Comparison of ENCODE assay signal across 13 cellular contexts in the genomic region with DNA sequence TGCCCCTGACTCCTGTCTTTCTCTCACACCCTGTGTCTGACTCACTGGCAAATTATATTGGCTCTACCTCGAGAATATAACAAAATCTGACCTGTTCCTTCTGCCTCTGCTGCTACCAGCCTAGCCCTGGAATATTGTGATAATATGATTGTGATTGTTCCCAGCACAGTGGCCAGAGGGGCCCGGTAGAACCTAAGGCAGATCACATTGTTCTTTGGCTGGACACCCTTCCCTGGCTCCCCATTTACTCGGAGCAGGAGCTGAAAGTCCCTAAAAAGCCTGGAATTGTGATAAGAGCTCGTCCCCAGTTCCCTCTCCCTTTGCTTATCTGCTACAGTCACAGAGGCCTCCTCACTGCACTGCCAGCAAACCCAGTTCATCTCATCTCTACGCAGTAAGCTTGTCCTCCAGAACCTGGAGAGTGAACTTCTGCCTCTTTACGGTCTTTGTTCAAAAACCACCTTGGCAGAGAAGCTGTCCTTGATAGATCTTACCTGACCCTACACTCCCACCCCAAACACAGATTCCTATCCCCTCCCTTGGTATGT. TPM values are rescaled to one million over a fixed set of nuclear protein-coding genes. Genes with fewer than 3 reads are reported as not detected.
"Had no signal": no experiment of that assay in that cellular context is flagged by ENCODE, and none has a peak within 500 bp of the region (broad histone marks: within the 10 kb centered on the region; RNA-seq: fewer than 3 reads in every experiment).

No MANE protein-coding gene starts in this region.

- H3K27ac ChIP-seq: foreskin keratinocyte, right lobe of liver had no signal

- DNase-seq: activated CD4-positive, CD25-positive, alpha-beta regulatory T cell treated with anti-CD3 and anti-CD28 coated beads, Interleukin-2, amount 50 U/mL, for 72 hours; activated CD8-positive, alpha-beta T cell treated with anti-CD3 and anti-CD28 coated beads for 36 hours; activated effector memory CD4-positive, alpha-beta T cell treated with Interleukin-2 at 50 U/mL for 16 hours; activated T-cell treated with anti-CD3 and anti-CD28 coated beads for 4 hours; amygdala; foreskin keratinocyte; substantia nigra; trophoblast cell had no signal

- H3K4me1 ChIP-seq: foreskin keratinocyte had no signal

- H3K4me3 ChIP-seq: right lobe of liver had no signal

- H3K4me3 Mint-ChIP-seq: activated CD8-positive, alpha-beta T cell treated with anti-CD3 and anti-CD28 coated beads for 36 hours; activated naive CD8-positive, alpha-beta T cell; mesothelial cell of epicardium; stimulated activated memory B cell treated with anti-CD40 and anti-IgM and Interleukin-4, amounts not matched to agents 10 μg/mL and 1 μg/mL and 100 μg/mL, for 72 hours had no signal

- H3K27me3 ChIP-seq: foreskin keratinocyte, right lobe of liver had no signal

- H3K9me3 ChIP-seq: right lobe of liver had no signal

- H3K27me3 Mint-ChIP-seq: activated CD8-positive, alpha-beta T cell treated with anti-CD3 and anti-CD28 coated beads for 36 hours; activated naive CD8-positive, alpha-beta T cell; stimulated activated memory B cell treated with anti-CD40 and anti-IgM and Interleukin-4, amounts not matched to agents 10 μg/mL and 1 μg/mL and 100 μg/mL, for 72 hours had no signal

- H3K27ac Mint-ChIP-seq: activated CD8-positive, alpha-beta T cell treated with anti-CD3 and anti-CD28 coated beads for 36 hours; activated naive CD8-positive, alpha-beta T cell; mesothelial cell of epicardium; stimulated activated memory B cell treated with anti-CD40 and anti-IgM and Interleukin-4, amounts not matched to agents 10 μg/mL and 1 μg/mL and 100 μg/mL, for 72 hours had no signal

- ATAC-seq: activated CD8-positive, alpha-beta T cell treated with anti-CD3 and anti-CD28 coated beads for 36 hours; foreskin keratinocyte; right lobe of liver; stimulated activated memory B cell treated with anti-CD40 and anti-IgM and Interleukin-4, amounts not matched to agents 10 μg/mL and 1 μg/mL and 100 μg/mL, for 72 hours had no signal

- H3K9me3 Mint-ChIP-seq: activated CD8-positive, alpha-beta T cell treated with anti-CD3 and anti-CD28 coated beads for 36 hours; mesothelial cell of epicardium; stimulated activated memory B cell treated with anti-CD40 and anti-IgM and Interleukin-4, amounts not matched to agents 10 μg/mL and 1 μg/mL and 100 μg/mL, for 72 hours had no signal

RNA-seq across cellular contexts. Expression of a gene that starts 46.5 kb away (rescaled TPM):
- total RNA-seq: SK-MEL-5 had no signal
